ENCODE assay signal across 10 cellular contexts in genomic region chr6:110646951-110647910, GRCh38.
DNase-seq lines count a peak whose midpoint lies in the region; ATAC-seq, FAIRE-seq and TF ChIP-seq lines count a peak whose summit lies in the region.
"Had no signal": no experiment of that assay in that cellular context is flagged by ENCODE, and none has a peak within 500 bp of the region (broad histone marks: within the 10 kb centered on the region; RNA-seq: fewer than 3 reads in every experiment).

No MANE protein-coding gene starts in this region.

- H3K4me3 Mint-ChIP-seq in activated CD4-positive, alpha-beta T cell treated with anti-CD3 and anti-CD28 coated beads for 36 hours = no peak overlapping the region

- H3K4me1 Mint-ChIP-seq in activated CD4-positive, alpha-beta T cell treated with anti-CD3 and anti-CD28 coated beads for 36 hours = peaks cover 5% of the 10 kb centered on the region

- H3K4me2 ChIP-seq in Loucy (ENCODE audit: low read depth, low read length, poor library complexity, severe bottlenecking) = no peak overlapping the region
- no peak overlapping the region for H3K4me2 ChIP-seq in endothelial cell of umbilical vein (ENCODE audit: insufficient read depth, low read length)

- H3K27ac Mint-ChIP-seq in activated CD4-positive, alpha-beta T cell treated with anti-CD3 and anti-CD28 coated beads for 36 hours = no peak overlapping the region

- H3F3A ChIP-seq in Loucy (ENCODE audit: low read depth) = no peaks in the 10 kb centered on the region

- BruUV-seq in endothelial cell of umbilical vein (replicated peaks; lab: Mats Ljungman, UMichigan) = no TSS peak

- H3K36me3 Mint-ChIP-seq in activated CD4-positive, alpha-beta T cell treated with anti-CD3 and anti-CD28 coated beads for 36 hours (ENCODE audit: low read depth) = peaks cover 16% of the 10 kb centered on the region

- H3K9me2 ChIP-seq in Loucy (replicated peaks; ENCODE audit: low read depth, low read length) = no peaks in the 10 kb centered on the region

- no peaks in the 10 kb centered on the region for H3K9me3 Mint-ChIP-seq in activated CD4-positive, alpha-beta T cell treated with anti-CD3 and anti-CD28 coated beads for 36 hours (ENCODE audit: low read depth)

- no peaks in the 10 kb centered on the region for H3K27me3 ChIP-seq in Loucy (ENCODE audit: insufficient read depth, low read length, poor library complexity, severe bottlenecking)
- no peaks in the 10 kb centered on the region for H3K27me3 ChIP-seq in endothelial cell of umbilical vein (ENCODE audit: control insufficient read depth in 2 of 2, insufficient read depth in 2 of 2, low read length in 2 of 2)

- no peak overlapping the region for H3K9ac ChIP-seq in Loucy (ENCODE audit: low read depth, low read length, poor library complexity, severe bottlenecking)
- H3K9ac ChIP-seq in endothelial cell of umbilical vein (replicated peaks; ENCODE audit: extremely low read depth, insufficient read depth, low read length) = no peak overlapping the region

- H3K9me1 ChIP-seq in endothelial cell of umbilical vein (replicated peaks; ENCODE audit: control insufficient read depth, extremely low read depth, insufficient read depth, low read length) = no peaks in the 10 kb centered on the region

- H3K4me3 ChIP-seq in Loucy (ENCODE audit: low read length, poor library complexity, severe bottlenecking) = no peak overlapping the region
- no peak overlapping the region for H3K4me3 ChIP-seq in endothelial cell of umbilical vein (replicated peaks in 1 of 3; ENCODE audit: insufficient read depth in 1 of 3, low read depth in 1 of 3, low read length in 3 of 3)
- no peak overlapping the region for H3K4me3 ChIP-seq in retinal pigment epithelial cell (ENCODE audit: low read length)

- H3K36me3 ChIP-seq in Loucy (ENCODE audit: insufficient read depth, low read length) = peaks cover 29% of the 10 kb centered on the region; the same call in 1 of the 2 replicates
- no peaks in the 10 kb centered on the region for H3K36me3 ChIP-seq in endothelial cell of umbilical vein (ENCODE audit: control insufficient read depth in 2 of 2, extremely low read depth in 1 of 2, insufficient read depth in 2 of 2, low read length in 2 of 2)

- peak; percentile 67 for TF ChIP-seq CTCF in Loucy (conservative IDR thresholded peaks at IDR 0.05; ENCODE audit: low read length)
- peak; percentile 25 to 46 for TF ChIP-seq CTCF in endothelial cell of umbilical vein (IDR thresholded peaks at IDR 0.05; ENCODE audit: extremely low read depth in 1 of 2, insufficient read depth in 1 of 2, low read depth in 1 of 2, low read length in 2 of 2)
- TF ChIP-seq CTCF in retinal pigment epithelial cell (conservative IDR thresholded peaks at IDR 0.05; ENCODE audit: low read depth, low read length) = peak; percentile 42

- CTCF ChIA-PET in activated CD4-positive, alpha-beta T cell treated with anti-CD3 and anti-CD28 coated beads for 36 hours (lab: Charles Lee) = interaction anchor here (0.6 to 1.0 kb wide), 2 partner anchors 15 to 42 kb away, joined by 3 to 5 read pairs; no protein-coding TSS in a partner anchor
- CTCF ChIA-PET in endothelial cell of umbilical vein (lab: Charles Lee) = interaction anchor here (0.6 kb wide), 1 partner anchor 23 kb away, joined by 4 read pairs; no protein-coding TSS in a partner anchor

- H3K4me1 ChIP-seq in Loucy (ENCODE audit: insufficient read depth, low read length, poor library complexity, severe bottlenecking) (no peaks in the 10 kb centered on the region), endothelial cell of umbilical vein (ENCODE audit: control insufficient read depth, extremely low read depth, insufficient read depth, low read length) (no peaks in the 10 kb centered on the region)

- ATAC-seq in activated CD4-positive, alpha-beta T cell treated with anti-CD3 and anti-CD28 coated beads for 36 hours = no peak
- no peak for ATAC-seq in esophagus mucosa

- TF ChIP-seq POLR2A in endothelial cell of umbilical vein (IDR thresholded peaks at IDR 0.05; ENCODE audit: low read depth, low read length) = no peak

- POLR2A ChIA-PET in activated CD4-positive, alpha-beta T cell treated with anti-CD3 and anti-CD28 coated beads for 36 hours (lab: Charles Lee) = no interaction called here
- POLR2A ChIA-PET in endothelial cell of umbilical vein (lab: Charles Lee) = no interaction called here

- H3K79me2 ChIP-seq in Loucy (ENCODE audit: insufficient read depth, low read length) = no peaks in the 10 kb centered on the region
- no peaks in the 10 kb centered on the region for H3K79me2 ChIP-seq in endothelial cell of umbilical vein (ENCODE audit: control insufficient read depth, insufficient read depth, low read length)

- peak; percentile 10 for DNase-seq in activated CD4-positive, alpha-beta T cell treated with anti-CD3 and anti-CD28 coated beads for 36 hours
- no peak for DNase-seq in activated CD4-positive, alpha-beta T cell treated with anti-CD3 and anti-CD28 coated beads, Interleukin-2, amount 50 U/mL, for 1 hour
- DNase-seq in endothelial cell of umbilical vein (ENCODE audit: low read depth, low spot score) = no peak
- DNase-seq in retinal pigment epithelial cell (ENCODE audit: low read depth) = no peak
- DNase-seq in DMS153 (lab: John Stamatoyannopoulos, UW) = no peak
- no peak for DNase-seq in activated naive CD4-positive, alpha-beta T cell treated with anti-CD3 and anti-CD28 coated beads, Interleukin-2, amount 50 U/mL, for 16 hours
- DNase-seq: NCI-H2171 treated with DMSO at 0.1 percent for 48 hours had no signal

- no peak for FAIRE-seq in endothelial cell of umbilical vein (lab: Jason Lieb, UNC)
- FAIRE-seq: astrocyte had no signal

- H3K27ac ChIP-seq in endothelial cell of umbilical vein (ENCODE audit: insufficient read depth, low read depth, low read length) = no peak overlapping the region

- intact Hi-C loops in activated CD4-positive, alpha-beta T cell treated with anti-CD3 and anti-CD28 coated beads for 36 hours (cut with DNase I, micrococcal nuclease) = no loop called here
- intact Hi-C loops in endothelial cell of umbilical vein (cut with micrococcal nuclease) = no loop called here

- H2AFZ ChIP-seq in Loucy (ENCODE audit: low read length) = no peak overlapping the region
- no peak overlapping the region for H2AFZ ChIP-seq in endothelial cell of umbilical vein (ENCODE audit: low read depth, low read length)

- dilution Hi-C loops in endothelial cell of umbilical vein (cut with MboI; ENCODE audit: extremely low pct_ligation_motif_present, low sequenced_read_pairs) = no loop called here

- H4K20me1 ChIP-seq in Loucy (ENCODE audit: insufficient read depth, low read length, poor library complexity, severe bottlenecking) (no peaks in the 10 kb centered on the region), endothelial cell of umbilical vein (replicated peaks; ENCODE audit: control insufficient read depth, extremely low read depth, insufficient read depth, low read length) (no peaks in the 10 kb centered on the region)

- H3K9me3 ChIP-seq in Loucy (ENCODE audit: insufficient read depth, low read depth, low read length) (no peaks in the 10 kb centered on the region), endothelial cell of umbilical vein (replicated peaks; ENCODE audit: control insufficient read depth, insufficient read depth, low read length) (no peaks in the 10 kb centered on the region)

- H3K27me3 Mint-ChIP-seq in activated CD4-positive, alpha-beta T cell treated with anti-CD3 and anti-CD28 coated beads for 36 hours = no peaks in the 10 kb centered on the region

TF ChIP-seq in endothelial cell of umbilical vein, 7 proteins besides CTCF, POLR2A, EP300 and RAD21:
- no peak for TF ChIP-seq JUN (IDR thresholded peaks at IDR 0.05; ENCODE audit: borderline replicate concordance, insufficient read depth, insufficient read length, low read depth)
- no peak for TF ChIP-seq MAX (IDR thresholded peaks at IDR 0.05; ENCODE audit: insufficient read depth, insufficient read length)
- no peak for TF ChIP-seq GATA2 (IDR thresholded peaks at IDR 0.05; ENCODE audit: insufficient read depth, insufficient read length, low read depth, low read length)
